ENCODE assay signal across 8 cellular contexts in genomic region chr6:2209226-2209809, GRCh38. TPM values are rescaled to one million over a fixed set of nuclear protein-coding genes. Genes with fewer than 3 reads are reported as not detected.
DNase-seq lines count a peak whose midpoint lies in the region; ATAC-seq and TF ChIP-seq lines count a peak whose summit lies in the region.

No MANE protein-coding gene starts in this region.

- H3K9me3 Mint-ChIP-seq in activated CD4-positive, alpha-beta T cell treated with anti-CD3 and anti-CD28 coated beads, Interleukin-2, amount 10 ng/mL, durations not matched to agents 24 days and 14 days, result no peaks in the 10 kb centered on the region

- TF ChIP-seq POLR2A in NB4 (IDR thresholded peaks at IDR 0.05; ENCODE audit: extremely low read depth, insufficient read length), result no peak

- H3K4me3 Mint-ChIP-seq in activated CD4-positive, alpha-beta T cell treated with anti-CD3 and anti-CD28 coated beads, Interleukin-2, amount 10 ng/mL, durations not matched to agents 24 days and 14 days, result no peak overlapping the region

- H3K27ac Mint-ChIP-seq in activated CD4-positive, alpha-beta T cell treated with anti-CD3 and anti-CD28 coated beads, Interleukin-2, amount 10 ng/mL, durations not matched to agents 24 days and 14 days, result no peak overlapping the region

- no peak for DNase-seq in GM06990 (ENCODE audit: extremely low read depth, insufficient read length)
- peak; percentile 49 for DNase-seq in NB4 (ENCODE audit: low read depth)
- DNase-seq in activated CD4-positive, alpha-beta T cell treated with anti-CD3 and anti-CD28 coated beads, Interleukin-2, amount 10 ng/mL, durations not matched to agents 24 days and 14 days, result peak; percentile 84
- peak in 1 of 2 donors; percentile 47 for DNase-seq in foreskin fibroblast
- peak; percentile 24 to 36 for DNase-seq in stimulated activated CD4-positive, alpha-beta T cell treated with anti-CD3 and anti-CD28 coated beads, Interleukin-2, amount 100 ng/mL, for 24 hours
- DNase-seq in posterior vena cava (ENCODE audit: low spot score), result no peak
- DNase-seq in effector CD4-positive, alpha-beta T cell, result no peak

- ATAC-seq in GM21619 (IDR thresholded peaks at IDR 0.05; ENCODE audit: unreplicated experiment), result peak; percentile 58

- no peaks in the 10 kb centered on the region for H3K36me3 ChIP-seq in GM06990 (ENCODE audit: control insufficient read depth, insufficient read depth, low read length)

- no peaks in the 10 kb centered on the region for H3K36me3 Mint-ChIP-seq in activated CD4-positive, alpha-beta T cell treated with anti-CD3 and anti-CD28 coated beads, Interleukin-2, amount 10 ng/mL, durations not matched to agents 24 days and 14 days (ENCODE audit: low read depth)

- H3K4me3 ChIP-seq in GM06990 (replicated peaks; ENCODE audit: low read depth, low read length) (no peak overlapping the region), NB4 (ENCODE audit: low read depth, low read length) (no peak overlapping the region), foreskin fibroblast (ENCODE audit: low read depth in 1 of 2, low read length in 2 of 2) (no peak overlapping the region)

- H3K27me3 Mint-ChIP-seq in activated CD4-positive, alpha-beta T cell treated with anti-CD3 and anti-CD28 coated beads, Interleukin-2, amount 10 ng/mL, durations not matched to agents 24 days and 14 days, result peaks cover 6% of the 10 kb centered on the region

- H3K27me3 ChIP-seq in GM06990 (replicated peaks; ENCODE audit: control insufficient read depth, insufficient read depth, low read length), result no peaks in the 10 kb centered on the region

- no peaks in the 10 kb centered on the region for H3K4me1 Mint-ChIP-seq in activated CD4-positive, alpha-beta T cell treated with anti-CD3 and anti-CD28 coated beads, Interleukin-2, amount 10 ng/mL, durations not matched to agents 24 days and 14 days

- TF ChIP-seq CTCF in GM06990 (IDR thresholded peaks at IDR 0.05; ENCODE audit: insufficient read depth, low read length, poor library complexity, severe bottlenecking) (peak; percentile 87), NB4 (IDR thresholded peaks at IDR 0.05; ENCODE audit: low read depth, low read length) (peak; percentile 70), foreskin fibroblast (IDR thresholded peaks at IDR 0.05; ENCODE audit: low read depth, low read length) (peak; percentile 67)

- intact Hi-C loops in activated CD4-positive, alpha-beta T cell treated with anti-CD3 and anti-CD28 coated beads, Interleukin-2, amount 10 ng/mL, durations not matched to agents 24 days and 14 days (cut with micrococcal nuclease), result loop anchor here (1.0 to 10.0 kb wide), 2 partner anchors 145 to 235 kb away; no protein-coding TSS in a partner anchor
- intact Hi-C loops in posterior vena cava (cut with DNase I), result no loop called here

RNA-seq across cellular contexts. Expression of gene GMDS, which starts 36.1 kb away (rescaled TPM):
- total RNA-seq in activated CD4-positive, alpha-beta T cell treated with anti-CD3 and anti-CD28 coated beads, Interleukin-2, amount 10 ng/mL, durations not matched to agents 24 days and 14 days, result 38.2 and 47.4 TPM in 2 replicates
- total RNA-seq in posterior vena cava, result 10 to 100 TPM; 14.9 to 20.1 TPM

Comparison
In these comparisons a context has a peak if more than half of its experiments do, and no peak if none do; other contexts are left out.
1. DNase-seq: peak in NB4 (single experiment), activated CD4-positive, alpha-beta T cell treated with anti-CD3 and anti-CD28 coated beads, Interleukin-2, amount 10 ng/mL, durations not matched to agents 24 days and 14 days (single experiment) and stimulated activated CD4-positive, alpha-beta T cell treated with anti-CD3 and anti-CD28 coated beads, Interleukin-2, amount 100 ng/mL, for 24 hours (2 of 2); none in GM06990 (single experiment), posterior vena cava (single experiment) and effector CD4-positive, alpha-beta T cell (single experiment).
2. Peak in every context shown above with its lines, with median percentiles within 50 percentile points of each other: CTCF ChIP-seq.